Comparison of ENCODE assay signal across 13 cellular contexts in the genomic region with DNA sequence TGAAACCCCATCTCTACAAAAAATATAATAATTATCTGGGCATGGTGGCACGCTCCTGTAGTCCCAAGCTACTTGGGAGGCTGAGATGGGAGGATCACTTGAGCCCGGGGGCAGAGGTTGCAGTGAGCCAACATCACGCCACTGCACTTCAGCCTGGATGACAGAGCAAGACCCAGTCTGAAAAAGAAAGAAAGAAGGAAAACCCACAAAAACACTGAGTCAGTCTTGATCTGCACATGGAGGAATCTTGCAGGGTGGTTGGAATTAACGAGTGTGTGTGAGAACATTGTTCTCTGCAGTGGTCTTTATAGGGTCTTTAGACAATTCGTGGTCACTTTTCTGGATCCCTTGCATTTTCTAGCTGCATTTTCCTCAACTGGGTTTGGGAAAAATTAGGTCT. TPM values are rescaled to one million over a fixed set of nuclear protein-coding genes. Genes with fewer than 3 reads are reported as not detected.
DNase-seq lines count a peak whose midpoint lies in the region; ATAC-seq, FAIRE-seq and TF ChIP-seq lines count a peak whose summit lies in the region.
"Had no signal": no experiment of that assay in that cellular context is flagged by ENCODE, and none has a peak within 500 bp of the region (broad histone marks: within the 10 kb centered on the region; RNA-seq: fewer than 3 reads in every experiment).

No MANE protein-coding gene starts in this region.

- H3K36me3 Mint-ChIP-seq in activated CD8-positive, alpha-beta T cell treated with anti-CD3 and anti-CD28 coated beads for 36 hours (ENCODE audit: low read depth): peaks cover 3% of the 10 kb centered on the region
- peaks cover 17% of the 10 kb centered on the region for H3K36me3 Mint-ChIP-seq in activated CD8-positive, alpha-beta T cell treated with anti-CD3 and anti-CD28 coated beads, Interleukin-2, amount 10 ng/mL, durations not matched to agents 7 days and 5 days (ENCODE audit: low read depth)
- peaks cover 6% of the 10 kb centered on the region for H3K36me3 Mint-ChIP-seq in stimulated activated naive CD8-positive, alpha-beta T cell treated with anti-CD3 and anti-CD28 coated beads, Interleukin-15, Interleukin-2, amounts not matched to agents 100 ng/mL and 50 ng/mL, for 24 hours (ENCODE audit: low read depth)

- in situ Hi-C loops in K562 (cut with MboI): no loop called here

- CTCF ChIA-PET in activated CD8-positive, alpha-beta T cell treated with anti-CD3 and anti-CD28 coated beads for 36 hours (lab: Charles Lee): interaction anchor here (0.8 to 2.7 kb wide), 3 partner anchors 16 to 103 kb away, joined by 3 to 8 read pairs (median 3); no protein-coding TSS in a partner anchor
- CTCF ChIA-PET in activated CD8-positive, alpha-beta T cell treated with anti-CD3 and anti-CD28 coated beads, Interleukin-2, amount 10 ng/mL, durations not matched to agents 7 days and 5 days (lab: Charles Lee): no interaction called here
- CTCF ChIA-PET in K562 (lab: Yijun Ruan, JAX; ENCODE audit: low intra/inter-chr PET ratio): no interaction called here

- FAIRE-seq in K562 (lab: Jason Lieb, UNC): no peak
- FAIRE-seq: A549, islet of Langerhans had no signal

- H3K4me3 Mint-ChIP-seq in activated CD8-positive, alpha-beta T cell treated with anti-CD3 and anti-CD28 coated beads for 36 hours: no peak overlapping the region
- no peak overlapping the region for H3K4me3 Mint-ChIP-seq in activated CD8-positive, alpha-beta T cell treated with anti-CD3 and anti-CD28 coated beads, Interleukin-2, amount 10 ng/mL, durations not matched to agents 7 days and 5 days
- H3K4me3 Mint-ChIP-seq in stimulated activated naive CD8-positive, alpha-beta T cell treated with anti-CD3 and anti-CD28 coated beads, Interleukin-15, Interleukin-2, amounts not matched to agents 100 ng/mL and 50 ng/mL, for 24 hours: no peak overlapping the region

- H3K27ac ChIP-seq in K562 (ENCODE audit: extremely low read depth, low read depth, low read length): no peak overlapping the region
- H3K27ac ChIP-seq in lower lobe of right lung: peak overlapping the region; percentile 71
- H3K27ac ChIP-seq in foreskin keratinocyte: no peak overlapping the region
- H3K27ac ChIP-seq: A549, PC-9 had no signal

- H3K4me3 ChIP-seq in K562 (no peak overlapping the region), lower lobe of right lung (no peak overlapping the region)
- H3K4me3 ChIP-seq: A549, PC-9, testis had no signal

- no peak overlapping the region for H3K4me2 ChIP-seq in K562 (ENCODE audit: insufficient read depth, low read length)
- H3K4me2 ChIP-seq: A549, PC-9 had no signal

- no peak for DNase-seq in activated CD8-positive, alpha-beta T cell treated with anti-CD3 and anti-CD28 coated beads for 36 hours
- DNase-seq in activated CD8-positive, alpha-beta T cell treated with anti-CD3 and anti-CD28 coated beads, Interleukin-2, amount 10 ng/mL, durations not matched to agents 7 days and 5 days: no peak
- DNase-seq in K562 (ENCODE audit: extremely low read depth in 1 of 4, low spot score in 3 of 4): no peak
- DNase-seq in lower lobe of right lung: no peak
- DNase-seq in foreskin keratinocyte: no peak
- DNase-seq in SKM-1 (lab: John Stamatoyannopoulos, UW; ENCODE audit: unreplicated experiment): no peak
- DNase-seq in stimulated activated CD4-positive, alpha-beta T cell treated with anti-CD3 and anti-CD28 coated beads, Interleukin-2, amount 100 ng/mL, for 24 hours: no peak
- DNase-seq: DMS79, PC-9, testis had no signal

- POLR2A ChIA-PET in activated CD8-positive, alpha-beta T cell treated with anti-CD3 and anti-CD28 coated beads for 36 hours (lab: Charles Lee): interaction anchor here (1.0 to 1.1 kb wide), 2 partner anchors 13 to 105 kb away, joined by 3 read pairs; no protein-coding TSS in a partner anchor
- POLR2A ChIA-PET in activated CD8-positive, alpha-beta T cell treated with anti-CD3 and anti-CD28 coated beads, Interleukin-2, amount 10 ng/mL, durations not matched to agents 7 days and 5 days (lab: Charles Lee): no interaction called here
- POLR2A ChIA-PET in K562 (lab: Yijun Ruan, JAX): interaction anchor here (0.9 to 1.6 kb wide), 3 partner anchors 12 to 16 kb away, joined by 3 to 5 read pairs (median 3); no protein-coding TSS in a partner anchor

- H2AFZ ChIP-seq in K562 (ENCODE audit: low read depth, low read length): no peak overlapping the region
- H2AFZ ChIP-seq: PC-9 had no signal

- peaks cover 6% of the 10 kb centered on the region for H3K9me1 ChIP-seq in K562 (ENCODE audit: control insufficient read depth, insufficient read depth, low read length)

- H3K9me3 ChIP-seq in K562 (replicated peaks; ENCODE audit: control insufficient read depth, insufficient read depth, low read depth, low read length) (no peaks in the 10 kb centered on the region), lower lobe of right lung (no peaks in the 10 kb centered on the region)
- H3K9me3 ChIP-seq: A549, testis had no signal

- no peak overlapping the region for H3K9ac ChIP-seq in K562 (ENCODE audit: insufficient read depth in 1 of 2, low read depth in 2 of 2, low read length in 2 of 2)

- TF ChIP-seq POLR2A in K562 (conservative IDR thresholded peaks at IDR 0.05): no peak

- BruUV-seq in K562 (replicated peaks; lab: Mats Ljungman, UMichigan): no TSS peak

- intact Hi-C loops in activated CD8-positive, alpha-beta T cell treated with anti-CD3 and anti-CD28 coated beads for 36 hours (cut with micrococcal nuclease): no loop called here
- intact Hi-C loops in K562 (cut with micrococcal nuclease) (loop anchor here (5.0 kb wide), 1 partner anchor 75 kb away; the partner anchor contains the start of gene SH3BP2), lower lobe of right lung (cut with DNase I) (no loop called here)

- peaks cover 89% of the 10 kb centered on the region for H3K79me2 ChIP-seq in K562 (ENCODE audit: control insufficient read depth, insufficient read depth, low read length)

- H3K27me3 Mint-ChIP-seq in activated CD8-positive, alpha-beta T cell treated with anti-CD3 and anti-CD28 coated beads for 36 hours: no peaks in the 10 kb centered on the region
- no peaks in the 10 kb centered on the region for H3K27me3 Mint-ChIP-seq in activated CD8-positive, alpha-beta T cell treated with anti-CD3 and anti-CD28 coated beads, Interleukin-2, amount 10 ng/mL, durations not matched to agents 7 days and 5 days (ENCODE audit: low read depth)
- no peaks in the 10 kb centered on the region for H3K27me3 Mint-ChIP-seq in stimulated activated naive CD8-positive, alpha-beta T cell treated with anti-CD3 and anti-CD28 coated beads, Interleukin-15, Interleukin-2, amounts not matched to agents 100 ng/mL and 50 ng/mL, for 24 hours

- no peak for TF ChIP-seq RAD21 in K562 (CRISPR knock-in tag; conservative IDR thresholded peaks at IDR 0.05 in 1 of 2, IDR thresholded peaks at IDR 0.05 in 1 of 2)

- no peak for TF ChIP-seq EP300 in K562 (IDR thresholded peaks at IDR 0.05; ENCODE audit: low read length)

- peak; percentile 35 for ATAC-seq in activated CD8-positive, alpha-beta T cell treated with anti-CD3 and anti-CD28 coated beads for 36 hours
- ATAC-seq in activated CD8-positive, alpha-beta T cell treated with anti-CD3 and anti-CD28 coated beads, Interleukin-2, amount 10 ng/mL, durations not matched to agents 7 days and 5 days: no peak
- ATAC-seq in K562 (no peak), lower lobe of right lung (no peak), foreskin keratinocyte (no peak)
- ATAC-seq: A549 had no signal

- peaks cover 59% of the 10 kb centered on the region for H4K20me1 ChIP-seq in K562 (replicated peaks; ENCODE audit: control insufficient read depth, insufficient read depth, low read length)

- no peak for TF ChIP-seq CTCF in activated CD8-positive, alpha-beta T cell treated with anti-CD3 and anti-CD28 coated beads for 36 hours (IDR thresholded peaks at IDR 0.05)
- TF ChIP-seq CTCF in K562 (IDR thresholded peaks at IDR 0.05 in 2 of 3, conservative IDR thresholded peaks at IDR 0.05 in 1 of 3; ENCODE audit: insufficient read depth in 2 of 3, low read depth in 1 of 3, low read length in 3 of 3) (no peak), lower lobe of right lung (IDR thresholded peaks at IDR 0.05) (no peak), foreskin keratinocyte (conservative IDR thresholded peaks at IDR 0.05) (no peak)

- H3K9me3 Mint-ChIP-seq in activated CD8-positive, alpha-beta T cell treated with anti-CD3 and anti-CD28 coated beads for 36 hours: no peaks in the 10 kb centered on the region
- no peaks in the 10 kb centered on the region for H3K9me3 Mint-ChIP-seq in activated CD8-positive, alpha-beta T cell treated with anti-CD3 and anti-CD28 coated beads, Interleukin-2, amount 10 ng/mL, durations not matched to agents 7 days and 5 days (ENCODE audit: insufficient read depth)
- no peaks in the 10 kb centered on the region for H3K9me3 Mint-ChIP-seq in stimulated activated naive CD8-positive, alpha-beta T cell treated with anti-CD3 and anti-CD28 coated beads, Interleukin-15, Interleukin-2, amounts not matched to agents 100 ng/mL and 50 ng/mL, for 24 hours

- WGBS in K562 (ENCODE audit: insufficient coverage, low coverage, missing lambda C conversion rate): 63% methylated on average over 5 of the region's 5 CpGs

- peaks cover 22 to 44% of the 10 kb centered on the region in 2 experiments for H3K4me1 ChIP-seq in K562 (replicated peaks in 1 of 2; ENCODE audit: control insufficient read depth in 2 of 2, insufficient read depth in 2 of 2, low read length in 2 of 2)
- peaks cover 99% of the 10 kb centered on the region for H3K4me1 ChIP-seq in lower lobe of right lung
- no peaks in the 10 kb centered on the region for H3K4me1 ChIP-seq in foreskin keratinocyte

- H3K4me1 Mint-ChIP-seq in activated CD8-positive, alpha-beta T cell treated with anti-CD3 and anti-CD28 coated beads for 36 hours (ENCODE audit: low read depth): peaks cover 79% of the 10 kb centered on the region
- H3K4me1 Mint-ChIP-seq in activated CD8-positive, alpha-beta T cell treated with anti-CD3 and anti-CD28 coated beads, Interleukin-2, amount 10 ng/mL, durations not matched to agents 7 days and 5 days (ENCODE audit: low read depth): peaks cover 31% of the 10 kb centered on the region
- peaks cover 95% of the 10 kb centered on the region for H3K4me1 Mint-ChIP-seq in stimulated activated naive CD8-positive, alpha-beta T cell treated with anti-CD3 and anti-CD28 coated beads, Interleukin-15, Interleukin-2, amounts not matched to agents 100 ng/mL and 50 ng/mL, for 24 hours (ENCODE audit: low read depth)

- H3K27me3 ChIP-seq in K562 (ENCODE audit: control insufficient read depth in 2 of 2, insufficient read depth in 2 of 2, low read length in 2 of 2): no peaks in the 10 kb centered on the region
- H3K27me3 ChIP-seq in lower lobe of right lung (ENCODE audit: low read depth): no peaks in the 10 kb centered on the region
- H3K27me3 ChIP-seq in foreskin keratinocyte: no peaks in the 10 kb centered on the region
- H3K27me3 ChIP-seq: testis had no signal

- peaks cover 8% of the 10 kb centered on the region; the same call in 1 of the 3 replicates for H3K36me3 ChIP-seq in K562 (ENCODE audit: control insufficient read depth, insufficient read depth, low read length)
- H3K36me3 ChIP-seq in lower lobe of right lung: no peaks in the 10 kb centered on the region

- peak overlapping the region; percentile 26 for H3K27ac Mint-ChIP-seq in activated CD8-positive, alpha-beta T cell treated with anti-CD3 and anti-CD28 coated beads for 36 hours
- H3K27ac Mint-ChIP-seq in activated CD8-positive, alpha-beta T cell treated with anti-CD3 and anti-CD28 coated beads, Interleukin-2, amount 10 ng/mL, durations not matched to agents 7 days and 5 days: no peak overlapping the region
- peak overlapping the region; percentile 41 for H3K27ac Mint-ChIP-seq in stimulated activated naive CD8-positive, alpha-beta T cell treated with anti-CD3 and anti-CD28 coated beads, Interleukin-15, Interleukin-2, amounts not matched to agents 100 ng/mL and 50 ng/mL, for 24 hours

RNA-seq across cellular contexts. Expression of gene ADD1, which starts 23.2 kb away (rescaled TPM):
- 100 to 1,000 TPM; 149 to 154 TPM for total RNA-seq in activated CD8-positive, alpha-beta T cell treated with anti-CD3 and anti-CD28 coated beads for 36 hours
- 100 to 1,000 TPM; 252 to 255 TPM for total RNA-seq in activated CD8-positive, alpha-beta T cell treated with anti-CD3 and anti-CD28 coated beads, Interleukin-2, amount 10 ng/mL, durations not matched to agents 7 days and 5 days
- 289 and 338 TPM in 2 replicates for total RNA-seq in K562 (2011; cell fraction: chromatin; rRNA removed; ENCODE audit: low replicate concordance)
- 122 and 133 TPM in 2 replicates for total RNA-seq in K562 (2011; cell fraction: nucleolus; rRNA removed)
- total RNA-seq in K562 (2011; cell fraction: nucleoplasm; rRNA removed): 186 and 236 TPM in 2 replicates
- total RNA-seq in K562 (2014; rRNA removed): 104 and 140 TPM in 2 replicates
- 67.1 and 80.8 TPM in 2 replicates for total RNA-seq in K562 (2014; rRNA removed; fragmentation: Illumina TruSeq; extraction: Trizol)
- total RNA-seq in K562 (2015; rRNA removed; fragmentation: Illumina TruSeq; extraction: Trizol): 74.0 and 76.9 TPM in 2 replicates
- 145 and 153 TPM in 2 replicates for total RNA-seq in K562 (2021)
- polyA plus RNA-seq in K562 (2011; rRNA removed): 72.4 and 77.0 TPM in 2 replicates
- polyA plus RNA-seq in K562 (2011; cell fraction: cytosol; rRNA removed): 85.9 and 111 TPM in 2 replicates
- 164 and 189 TPM in 2 replicates for polyA plus RNA-seq in K562 (2011; cell fraction: nucleus; rRNA removed)
- 141 and 159 TPM in 2 replicates for polyA plus RNA-seq in K562 (2012)
- polyA plus RNA-seq in K562 (2014; fragmentation: Illumina TruSeq; extraction: Trizol): 99.7 and 110 TPM in 2 replicates
- polyA plus RNA-seq in K562 (2014; fragmentation: Nextera tagmentation; extraction: Ambion mirVana): 10 to 100 TPM; 17.5 to 20.7 TPM
- polyA plus RNA-seq in K562 (2014; rRNA removed): 87.7 and 121 TPM in 2 replicates
- 65.9 and 67.4 TPM in 2 replicates for polyA minus RNA-seq in K562 (2011; rRNA and poly(A)+ RNA removed)
- polyA minus RNA-seq in K562 (2011; cell fraction: cytosol; rRNA and poly(A)+ RNA removed): 46.7 and 62.1 TPM in 2 replicates
- polyA minus RNA-seq in K562 (2011; cell fraction: nucleus; rRNA and poly(A)+ RNA removed): 57.5 and 58.6 TPM in 2 replicates
- 279 TPM for total RNA-seq in lower lobe of right lung
- 173 and 176 TPM in 2 replicates for total RNA-seq in foreskin keratinocyte
- polyA plus RNA-seq in foreskin keratinocyte: 129 and 130 TPM in 2 replicates
